ENCODE assay signal across 8 cellular contexts in genomic region chr11:450809-451451, GRCh38. TPM values are rescaled to one million over a fixed set of nuclear protein-coding genes. Genes with fewer than 3 reads are reported as not detected.
A peak's percentile ranks its signal among the peaks of the same experiment; 100 is the strongest.
DNase-seq lines count a peak whose midpoint lies in the region; ATAC-seq, FAIRE-seq and TF ChIP-seq lines count a peak whose summit lies in the region.

No MANE protein-coding gene starts in this region.

- peaks cover 75% of the 10 kb centered on the region for H3K79me2 ChIP-seq in K562 (ENCODE audit: control insufficient read depth, insufficient read depth, low read length)

- no peaks in the 10 kb centered on the region for H3K27me3 ChIP-seq in K562 (ENCODE audit: control insufficient read depth in 2 of 2, insufficient read depth in 2 of 2, low read length in 2 of 2)
- H3K27me3 ChIP-seq in iPS-15b (ENCODE audit: control insufficient read depth, insufficient read depth, low read length), result no peaks in the 10 kb centered on the region
- H3K27me3 ChIP-seq in skeletal muscle satellite cell (ENCODE audit: control insufficient read depth, insufficient read depth, low read length), result no peaks in the 10 kb centered on the region

- DNase-seq in AG10803 (ENCODE audit: low read depth), result peak; percentile 66
- DNase-seq in MV-4-11 (lab: John Stamatoyannopoulos, UW), result peak; percentile 65
- DNase-seq in UCSD-AML1 (lab: John Stamatoyannopoulos, UW; ENCODE audit: unreplicated experiment), result peak; percentile 66
- DNase-seq in K562 (ENCODE audit: extremely low read depth in 1 of 4, low spot score in 3 of 4), result peak; percentile 45 to 83 (median 55)

- CTCF ChIA-PET in K562 (lab: Yijun Ruan, JAX; ENCODE audit: low intra/inter-chr PET ratio), result interaction anchor here (0.6 kb wide), 1 partner anchor 274 kb away, joined by 3 read pairs; no protein-coding TSS in a partner anchor

- H3K4me3 ChIP-seq in AG10803 (ENCODE audit: low read length), result peak overlapping the region; percentile 81
- peak overlapping the region; percentile 99 for H3K4me3 ChIP-seq in K562
- peak overlapping the region; percentile 72 for H3K4me3 ChIP-seq in iPS-15b (ENCODE audit: low read depth, low read length)
- H3K4me3 ChIP-seq in skeletal muscle satellite cell (ENCODE audit: low read length), result peak overlapping the region; percentile 100

- peak overlapping the region; percentile 92 for H3K27ac ChIP-seq in K562 (ENCODE audit: extremely low read depth, low read depth, low read length)

- TF ChIP-seq POLR2A in K562 (conservative IDR thresholded peaks at IDR 0.05), result no peak

- H3K4me2 ChIP-seq in K562 (ENCODE audit: insufficient read depth, low read length) (peak overlapping the region; percentile 82), skeletal muscle satellite cell (ENCODE audit: low read length) (peak overlapping the region; percentile 96)

- BruUV-seq in K562 (replicated peaks; lab: Mats Ljungman, UMichigan), result TSS peak; percentile 48

- H3K9me3 ChIP-seq in K562 (replicated peaks; ENCODE audit: control insufficient read depth, insufficient read depth, low read depth, low read length), result no peaks in the 10 kb centered on the region
- no peaks in the 10 kb centered on the region for H3K9me3 ChIP-seq in iPS-15b (ENCODE audit: control insufficient read depth, insufficient read depth, low read length)
- no peaks in the 10 kb centered on the region for H3K9me3 ChIP-seq in skeletal muscle satellite cell (replicated peaks; ENCODE audit: low read length)

- WGBS in K562 (ENCODE audit: insufficient coverage, low coverage, missing lambda C conversion rate), result 2% methylated on average over 36 of the region's 46 CpGs

- H3K9ac ChIP-seq in K562 (ENCODE audit: insufficient read depth in 1 of 2, low read depth in 2 of 2, low read length in 2 of 2) (peak overlapping the region; percentile 93 to 100), iPS-15b (ENCODE audit: low read depth, low read length) (peak overlapping the region; percentile 37), skeletal muscle satellite cell (ENCODE audit: low read depth, low read length) (peak overlapping the region; percentile 94)

- no peaks in the 10 kb centered on the region for H4K20me1 ChIP-seq in K562 (replicated peaks; ENCODE audit: control insufficient read depth, insufficient read depth, low read length)

- ATAC-seq in GM19324 (IDR thresholded peaks at IDR 0.05; ENCODE audit: low FRiP score, unreplicated experiment) (peak; percentile 2), K562 (peak; percentile 29), HG03469 (IDR thresholded peaks at IDR 0.05; ENCODE audit: unreplicated experiment) (no peak)

- TF ChIP-seq CTCF in AG10803 (conservative IDR thresholded peaks at IDR 0.05; ENCODE audit: low read length), result peak; percentile 25
- TF ChIP-seq CTCF in K562 (IDR thresholded peaks at IDR 0.05 in 2 of 3, conservative IDR thresholded peaks at IDR 0.05 in 1 of 3; ENCODE audit: insufficient read depth in 2 of 3, low read depth in 1 of 3, low read length in 3 of 3), result peak; percentile 23 to 41 (median 34); a peak in 2 of 6 replicates

- peaks cover 27 to 79% of the 10 kb centered on the region in 2 experiments; a peak in 4 of 5 replicates for H3K4me1 ChIP-seq in K562 (replicated peaks in 1 of 2; ENCODE audit: control insufficient read depth in 2 of 2, insufficient read depth in 2 of 2, low read length in 2 of 2)
- H3K4me1 ChIP-seq in iPS-15b (ENCODE audit: control insufficient read depth, insufficient read depth, low read length), result peaks cover 9% of the 10 kb centered on the region
- H3K4me1 ChIP-seq in skeletal muscle satellite cell (ENCODE audit: control insufficient read depth, insufficient read depth, low read length), result peaks cover 24% of the 10 kb centered on the region

- in situ Hi-C loops in K562 (cut with MboI), result loop anchor here (5.0 kb wide), 1 partner anchor 51 kb away; no protein-coding TSS in a partner anchor

- TF ChIP-seq RAD21 in K562 (CRISPR knock-in tag; conservative IDR thresholded peaks at IDR 0.05 in 1 of 2, IDR thresholded peaks at IDR 0.05 in 1 of 2), result peak; percentile 46 to 50

- TF ChIP-seq EP300 in K562 (IDR thresholded peaks at IDR 0.05; ENCODE audit: low read length), result no peak

- intact Hi-C loops in K562 (cut with micrococcal nuclease), result no loop called here

- H3K36me3 ChIP-seq in K562 (ENCODE audit: control insufficient read depth, insufficient read depth, low read length), result peaks cover 47% of the 10 kb centered on the region; the same call in 2 of the 3 replicates
- peaks cover 23% of the 10 kb centered on the region for H3K36me3 ChIP-seq in iPS-15b (ENCODE audit: control insufficient read depth, insufficient read depth, low read length)
- peaks cover 15% of the 10 kb centered on the region for H3K36me3 ChIP-seq in skeletal muscle satellite cell (ENCODE audit: insufficient read depth, low read length)

- H3K9me1 ChIP-seq in K562 (ENCODE audit: control insufficient read depth, insufficient read depth, low read length), result no peaks in the 10 kb centered on the region

- peak overlapping the region; percentile 12; the same call in 1 of the 2 replicates for H2AFZ ChIP-seq in K562 (ENCODE audit: low read depth, low read length)

- peak; percentile 89 for FAIRE-seq in K562 (lab: Jason Lieb, UNC)

- POLR2A ChIA-PET in K562 (lab: Yijun Ruan, JAX), result interaction anchor here (0.6 to 2.0 kb wide), 3 partner anchors 10 to 134 kb away, joined by 3 to 16 read pairs (median 3); no protein-coding TSS in a partner anchor

RNA-seq across cellular contexts. Expression of gene PTDSS2, which starts 0.9 kb away (rescaled TPM):
- 105 and 295 TPM in 2 replicates for total RNA-seq in K562 (2011; cell fraction: chromatin; rRNA removed; ENCODE audit: low replicate concordance)
- total RNA-seq in K562 (2011; cell fraction: nucleolus; rRNA removed), result 221 and 222 TPM in 2 replicates
- 123 and 136 TPM in 2 replicates for total RNA-seq in K562 (2011; cell fraction: nucleoplasm; rRNA removed)
- total RNA-seq in K562 (2014; rRNA removed) (42.4 and 61.4 TPM in 2 replicates), K562 (2014; rRNA removed; fragmentation: Illumina TruSeq; extraction: Trizol) (7.7 and 10.3 TPM in 2 replicates), K562 (2015; rRNA removed; fragmentation: Illumina TruSeq; extraction: Trizol) (17.2 and 19.2 TPM in 2 replicates), K562 (2021) (51.4 and 53.9 TPM in 2 replicates)
- polyA plus RNA-seq in K562 (2011; rRNA removed) (22.4 and 36.2 TPM in 2 replicates), K562 (2014; fragmentation: Illumina TruSeq; extraction: Trizol) (16.9 and 25.2 TPM in 2 replicates), K562 (2014; fragmentation: Nextera tagmentation; extraction: Ambion mirVana) (1 to 10 TPM in 1 of 2 experiments, under 1 TPM in 1; 0.45 to 1.1 TPM), K562 (2014; rRNA removed) (36.8 and 38.3 TPM in 2 replicates)
- 31.4 and 55.2 TPM in 2 replicates for polyA plus RNA-seq in K562 (2011; cell fraction: cytosol; rRNA removed)
- polyA plus RNA-seq in K562 (2011; cell fraction: nucleus; rRNA removed), result 204 and 221 TPM in 2 replicates
- polyA plus RNA-seq in K562 (2012), result 33.8 and 52.0 TPM in 2 replicates
- 21.0 and 25.3 TPM in 2 replicates for polyA minus RNA-seq in K562 (2011; rRNA and poly(A)+ RNA removed)
- 26.6 and 30.7 TPM in 2 replicates for polyA minus RNA-seq in K562 (2011; cell fraction: cytosol; rRNA and poly(A)+ RNA removed)
- polyA minus RNA-seq in K562 (2011; cell fraction: nucleus; rRNA and poly(A)+ RNA removed), result 37.0 and 51.1 TPM in 2 replicates
- 24.8 and 37.8 TPM in 2 replicates for total RNA-seq in skeletal muscle satellite cell (2012; rRNA removed)

RNA-seq across cellular contexts. Expression of gene ANO9, which starts 9.1 kb away (rescaled TPM):
- total RNA-seq in K562 (2011; cell fraction: chromatin; rRNA removed; ENCODE audit: low replicate concordance), result 28.4 and 83.6 TPM in 2 replicates
- 54.4 and 56.8 TPM in 2 replicates for total RNA-seq in K562 (2011; cell fraction: nucleolus; rRNA removed)
- 33.9 and 40.5 TPM in 2 replicates for total RNA-seq in K562 (2011; cell fraction: nucleoplasm; rRNA removed)
- total RNA-seq in K562 (2014; rRNA removed) (4.9 and 5.1 TPM in 2 replicates), K562 (2014; rRNA removed; fragmentation: Illumina TruSeq; extraction: Trizol) (1.0 and 1.1 TPM in 2 replicates), K562 (2015; rRNA removed; fragmentation: Illumina TruSeq; extraction: Trizol) (3.8 TPM in 2 replicates), K562 (2021) (9.3 and 14.5 TPM in 2 replicates)
- polyA plus RNA-seq in K562 (2011; rRNA removed) (5.4 and 19.1 TPM in 2 replicates), K562 (2014; fragmentation: Illumina TruSeq; extraction: Trizol) (4.5 and 5.5 TPM in 2 replicates), K562 (2014; fragmentation: Nextera tagmentation; extraction: Ambion mirVana) (under 1 TPM; 0.20 to 0.27 TPM), K562 (2014; rRNA removed) (10.7 and 10.8 TPM in 2 replicates)
- polyA plus RNA-seq in K562 (2011; cell fraction: cytosol; rRNA removed), result 4.1 and 4.3 TPM in 2 replicates
- polyA plus RNA-seq in K562 (2011; cell fraction: nucleus; rRNA removed), result 179 and 200 TPM in 2 replicates
- polyA plus RNA-seq in K562 (2012), result 11.4 and 33.5 TPM in 2 replicates
- 1.3 and 1.4 TPM in 2 replicates for polyA minus RNA-seq in K562 (2011; rRNA and poly(A)+ RNA removed)
- 2.9 and 3.2 TPM in 2 replicates for polyA minus RNA-seq in K562 (2011; cell fraction: cytosol; rRNA and poly(A)+ RNA removed)
- polyA minus RNA-seq in K562 (2011; cell fraction: nucleus; rRNA and poly(A)+ RNA removed), result 19.4 and 27.1 TPM in 2 replicates
- total RNA-seq in skeletal muscle satellite cell (2012; rRNA removed), result not detected in 2 replicates

RNA-seq across cellular contexts. Expression of gene SIGIRR, which starts 36.1 kb away (rescaled TPM):
- 8.7 and 27.6 TPM in 2 replicates for total RNA-seq in K562 (2011; cell fraction: chromatin; rRNA removed; ENCODE audit: low replicate concordance)
- 50.7 and 50.9 TPM in 2 replicates for total RNA-seq in K562 (2011; cell fraction: nucleolus; rRNA removed)
- 15.8 and 24.1 TPM in 2 replicates for total RNA-seq in K562 (2011; cell fraction: nucleoplasm; rRNA removed)
- total RNA-seq in K562 (2014; rRNA removed) (109 and 114 TPM in 2 replicates), K562 (2014; rRNA removed; fragmentation: Illumina TruSeq; extraction: Trizol) (6.0 and 7.2 TPM in 2 replicates), K562 (2015; rRNA removed; fragmentation: Illumina TruSeq; extraction: Trizol) (50.6 and 51.6 TPM in 2 replicates), K562 (2021) (83.1 and 93.8 TPM in 2 replicates)
- polyA plus RNA-seq in K562 (2011; rRNA removed) (22.5 and 25.0 TPM in 2 replicates), K562 (2014; fragmentation: Illumina TruSeq; extraction: Trizol) (14.8 and 46.2 TPM in 2 replicates), K562 (2014; fragmentation: Nextera tagmentation; extraction: Ambion mirVana) (10 to 100 TPM in 1 of 2 experiments, 1 to 10 TPM in 1; 6.3 to 13.3 TPM), K562 (2014; rRNA removed) (92.4 and 133 TPM in 2 replicates)
- 41.4 and 135 TPM in 2 replicates for polyA plus RNA-seq in K562 (2011; cell fraction: cytosol; rRNA removed)
- 81.1 and 118 TPM in 2 replicates for polyA plus RNA-seq in K562 (2011; cell fraction: nucleus; rRNA removed)
- polyA plus RNA-seq in K562 (2012), result 55.3 and 81.1 TPM in 2 replicates
- 1.1 and 2.3 TPM in 2 replicates for polyA minus RNA-seq in K562 (2011; rRNA and poly(A)+ RNA removed)
- 12.4 and 13.7 TPM in 2 replicates for polyA minus RNA-seq in K562 (2011; cell fraction: cytosol; rRNA and poly(A)+ RNA removed)
- 11.0 and 11.7 TPM in 2 replicates for polyA minus RNA-seq in K562 (2011; cell fraction: nucleus; rRNA and poly(A)+ RNA removed)
- total RNA-seq in skeletal muscle satellite cell (2012; rRNA removed), result 19.0 and 28.9 TPM in 2 replicates

RNA-seq across cellular contexts. Expression of gene RNH1, which starts 56.1 kb away (rescaled TPM):
- total RNA-seq in K562 (2011; cell fraction: chromatin; rRNA removed; ENCODE audit: low replicate concordance), result 70.8 and 222 TPM in 2 replicates
- 197 and 200 TPM in 2 replicates for total RNA-seq in K562 (2011; cell fraction: nucleolus; rRNA removed)
- 94.3 and 102 TPM in 2 replicates for total RNA-seq in K562 (2011; cell fraction: nucleoplasm; rRNA removed)
- 159 and 178 TPM in 2 replicates for total RNA-seq in K562 (2014; rRNA removed)
- 12.9 and 20.3 TPM in 2 replicates for total RNA-seq in K562 (2014; rRNA removed; fragmentation: Illumina TruSeq; extraction: Trizol)
- total RNA-seq in K562 (2015; rRNA removed; fragmentation: Illumina TruSeq; extraction: Trizol), result 97.2 and 102 TPM in 2 replicates
- total RNA-seq in K562 (2021), result 160 and 164 TPM in 2 replicates
- polyA plus RNA-seq in K562 (2011; rRNA removed), result 38.5 and 71.1 TPM in 2 replicates
- polyA plus RNA-seq in K562 (2011; cell fraction: cytosol; rRNA removed), result 53.4 and 159 TPM in 2 replicates
- 178 and 263 TPM in 2 replicates for polyA plus RNA-seq in K562 (2011; cell fraction: nucleus; rRNA removed)
- 144 and 249 TPM in 2 replicates for polyA plus RNA-seq in K562 (2012)
- polyA plus RNA-seq in K562 (2014; fragmentation: Illumina TruSeq; extraction: Trizol), result 44.3 and 107 TPM in 2 replicates
- 10 to 100 TPM in 1 of 2 experiments, 1 to 10 TPM in 1; 2.5 to 11.8 TPM for polyA plus RNA-seq in K562 (2014; fragmentation: Nextera tagmentation; extraction: Ambion mirVana)
- 104 and 114 TPM in 2 replicates for polyA plus RNA-seq in K562 (2014; rRNA removed)
- 18.1 and 34.7 TPM in 2 replicates for polyA minus RNA-seq in K562 (2011; rRNA and poly(A)+ RNA removed)
- 72.0 and 82.7 TPM in 2 replicates for polyA minus RNA-seq in K562 (2011; cell fraction: cytosol; rRNA and poly(A)+ RNA removed)
- 72.2 and 76.6 TPM in 2 replicates for polyA minus RNA-seq in K562 (2011; cell fraction: nucleus; rRNA and poly(A)+ RNA removed)
- total RNA-seq in skeletal muscle satellite cell (2012; rRNA removed), result 386 and 479 TPM in 2 replicates

RNA-seq across cellular contexts. Expression of gene PKP3, which starts 56.9 kb away (rescaled TPM):
- total RNA-seq in K562 (2011; cell fraction: chromatin; rRNA removed; ENCODE audit: low replicate concordance), result 29.8 and 101 TPM in 2 replicates
- 77.2 and 90.9 TPM in 2 replicates for total RNA-seq in K562 (2011; cell fraction: nucleolus; rRNA removed)
- 38.5 and 42.2 TPM in 2 replicates for total RNA-seq in K562 (2011; cell fraction: nucleoplasm; rRNA removed)
- total RNA-seq in K562 (2014; rRNA removed) (99.7 and 122 TPM in 2 replicates), K562 (2014; rRNA removed; fragmentation: Illumina TruSeq; extraction: Trizol) (11.2 and 14.9 TPM in 2 replicates), K562 (2015; rRNA removed; fragmentation: Illumina TruSeq; extraction: Trizol) (30.7 and 36.6 TPM in 2 replicates), K562 (2021) (102 and 110 TPM in 2 replicates)
- polyA plus RNA-seq in K562 (2011; rRNA removed) (45.4 and 47.8 TPM in 2 replicates), K562 (2014; fragmentation: Illumina TruSeq; extraction: Trizol) (26.9 and 39.7 TPM in 2 replicates), K562 (2014; fragmentation: Nextera tagmentation; extraction: Ambion mirVana) (under 1 TPM; 0.11 to 0.45 TPM), K562 (2014; rRNA removed) (73.9 and 78.9 TPM in 2 replicates)
- 40.1 and 126 TPM in 2 replicates for polyA plus RNA-seq in K562 (2011; cell fraction: cytosol; rRNA removed)
- polyA plus RNA-seq in K562 (2011; cell fraction: nucleus; rRNA removed), result 77.2 and 108 TPM in 2 replicates
- polyA plus RNA-seq in K562 (2012), result 49.0 and 59.2 TPM in 2 replicates
- polyA minus RNA-seq in K562 (2011; rRNA and poly(A)+ RNA removed), result 8.3 and 21.7 TPM in 2 replicates
- polyA minus RNA-seq in K562 (2011; cell fraction: cytosol; rRNA and poly(A)+ RNA removed), result 71.3 and 72.2 TPM in 2 replicates
- 28.1 and 30.5 TPM in 2 replicates for polyA minus RNA-seq in K562 (2011; cell fraction: nucleus; rRNA and poly(A)+ RNA removed)
- 6.1 TPM in 2 replicates for total RNA-seq in skeletal muscle satellite cell (2012; rRNA removed)

Comparison
In these comparisons a context has a peak if more than half of its experiments do, and no peak if none do; other contexts are left out.
1. H3K9ac ChIP-seq: peak in every context shown above with its lines; median percentile 96 in K562; 94 in skeletal muscle satellite cell; 37 in iPS-15b.